ENCODE assay signal across 9 cellular contexts in genomic region chr1:116508984-116509980, GRCh38.
DNase-seq lines count a peak whose midpoint lies in the region; ATAC-seq, FAIRE-seq and TF ChIP-seq lines count a peak whose summit lies in the region.
"Had no signal": no experiment of that assay in that cellular context is flagged by ENCODE, and none has a peak within 500 bp of the region (broad histone marks: within the 10 kb centered on the region; RNA-seq: fewer than 3 reads in every experiment).

No MANE protein-coding gene starts in this region.

- H3K27me3 ChIP-seq in sigmoid colon, result no peaks in the 10 kb centered on the region

- peak; percentile 57 for DNase-seq in AG08396 (ENCODE audit: low spot score)
- peak; percentile 25 for DNase-seq in activated T-helper 9 cell treated with anti-CD3 and anti-CD28 coated beads, Interleukin-2, amount 50 U/mL, for 16 hours (ENCODE audit: low read depth)
- peak; percentile 37 to 53 for DNase-seq in lung microvascular endothelial cell (ENCODE audit: low read depth in 2 of 2)
- DNase-seq in germinal center (ENCODE audit: low spot score), result no peak
- DNase-seq in D721Med (ENCODE audit: insufficient read length, low spot score), result no peak
- no peak for DNase-seq in sigmoid colon

- no peaks in the 10 kb centered on the region for H3K9me3 ChIP-seq in KOPT-K1 (ENCODE audit: insufficient read depth, low read length, poor library complexity, severe bottlenecking)
- no peaks in the 10 kb centered on the region for H3K9me3 ChIP-seq in sigmoid colon

- no peak for TF ChIP-seq POLR2A in sigmoid colon (IDR thresholded peaks at IDR 0.05)

- ATAC-seq in GM19463 (IDR thresholded peaks at IDR 0.05; ENCODE audit: unreplicated experiment), result peak; percentile 44

- WGBS in sigmoid colon, 2 donors, result 60 to 82% methylated on average over 3 of the region's 3 CpGs

- H3K36me3 ChIP-seq in KOPT-K1 (ENCODE audit: insufficient read depth, low read length) (no peaks in the 10 kb centered on the region), sigmoid colon (no peaks in the 10 kb centered on the region)

- H3K27ac ChIP-seq in KOPT-K1 (ENCODE audit: low read depth, low read length, poor library complexity, severe bottlenecking) (peak overlapping the region; percentile 89), sigmoid colon (peak overlapping the region in 2 of 4 donors; percentile 7 to 29)

- no peak for TF ChIP-seq EP300 in sigmoid colon (IDR thresholded peaks at IDR 0.05)

- peaks cover 0 to 2% (median 0%) of the 10 kb centered on the region in 4 donors for H3K4me1 ChIP-seq in sigmoid colon

- FAIRE-seq in D721Med (lab: Jason Lieb, UNC), result no peak
- FAIRE-seq: endometrium had no signal

- intact Hi-C loops in sigmoid colon (cut with DNase I), result no loop called here

- H3K4me3 ChIP-seq in sigmoid colon, result no peak overlapping the region

- no peak for TF ChIP-seq CTCF in D721Med (IDR thresholded peaks at IDR 0.05; ENCODE audit: insufficient read depth, missing control alignments)
- no peak for TF ChIP-seq CTCF in sigmoid colon (IDR thresholded peaks at IDR 0.05)

Comparison
In these comparisons a context has a peak if more than half of its experiments do, and no peak if none do; other contexts are left out.
1. DNase-seq: peak in AG08396 (single experiment), activated T-helper 9 cell treated with anti-CD3 and anti-CD28 coated beads, Interleukin-2, amount 50 U/mL, for 16 hours (single experiment) and lung microvascular endothelial cell (2 of 2); none in germinal center (single experiment), D721Med (single experiment) and sigmoid colon (single experiment).